Comparison of ENCODE assay signal across 9 cellular contexts in genomic region chr19:19619121-19619848, GRCh38. TPM values are rescaled to one million over a fixed set of nuclear protein-coding genes. Genes with fewer than 3 reads are reported as not detected.
DNase-seq lines count a peak whose midpoint lies in the region; ATAC-seq and TF ChIP-seq lines count a peak whose summit lies in the region.
"Had no signal": no experiment of that assay in that cellular context is flagged by ENCODE, and none has a peak within 500 bp of the region (broad histone marks: within the 10 kb centered on the region; RNA-seq: fewer than 3 reads in every experiment).

No MANE protein-coding gene starts in this region.

- no peaks in the 10 kb centered on the region for H3K9me3 ChIP-seq in mesodermal cell (ENCODE audit: control insufficient read depth, low read length)

- no peaks in the 10 kb centered on the region; the same call in 2 of the 3 replicates for H3K9me3 Mint-ChIP-seq in GM23338
- no peaks in the 10 kb centered on the region for H3K9me3 Mint-ChIP-seq in activated naive CD8-positive, alpha-beta T cell (ENCODE audit: low read depth)

- no peak overlapping the region for H2AFZ ChIP-seq in ACC112 (ENCODE audit: low read length, unreplicated experiment)
- H2AFZ ChIP-seq in GM23338 = no peak overlapping the region; the same call in 1 of the 2 replicates

- no peaks in the 10 kb centered on the region for H3K79me2 ChIP-seq in ACC112 (ENCODE audit: control insufficient read depth, insufficient read depth, low read length, unreplicated experiment)
- no peaks in the 10 kb centered on the region for H3K79me2 ChIP-seq in GM23338 (replicated peaks; ENCODE audit: insufficient read depth)

- H3K9me2 ChIP-seq in GM23338 (ENCODE audit: insufficient read depth) = no peaks in the 10 kb centered on the region

- H4K20me1 ChIP-seq in GM23338 (replicated peaks; ENCODE audit: insufficient read depth) = 0 out of 2 replicates have a peak, but pooled peaks cover 4% of the 10 kb centered on the region

- H3F3A ChIP-seq in GM23338 (replicated peaks; ENCODE audit: low read depth) = 0 out of 2 replicates have a peak, but pooled peaks cover 3% of the 10 kb centered on the region

- intact Hi-C loops in posterior cingulate gyrus (cut with DNase I) = no loop called here

- no peaks in the 10 kb centered on the region for H3K27me3 ChIP-seq in ACC112 (ENCODE audit: insufficient read depth, low read length)
- peaks cover 7% of the 10 kb centered on the region; the same call in 1 of the 2 replicates for H3K27me3 ChIP-seq in GM23338 (ENCODE audit: insufficient read depth)

- H3K36me3 ChIP-seq in ACC112 (ENCODE audit: insufficient read depth, low read length) = no peaks in the 10 kb centered on the region
- H3K36me3 ChIP-seq in GM23338 (ENCODE audit: insufficient read depth) = 0 out of 2 replicates have a peak, but pooled peaks cover 4% of the 10 kb centered on the region
- peaks cover 16% of the 10 kb centered on the region for H3K36me3 ChIP-seq in mesodermal cell (ENCODE audit: control insufficient read depth, insufficient read depth, low read length)

- peaks cover 18% of the 10 kb centered on the region for H3K36me3 Mint-ChIP-seq in GM23338 (ENCODE audit: low read depth)
- peaks cover 2% of the 10 kb centered on the region for H3K36me3 Mint-ChIP-seq in activated naive CD8-positive, alpha-beta T cell

- H3K4me3 Mint-ChIP-seq in GM23338 = peak overlapping the region; percentile 76
- peak overlapping the region; percentile 86 for H3K4me3 Mint-ChIP-seq in activated naive CD8-positive, alpha-beta T cell

- ATAC-seq in GM23338 = peak; percentile 6
- no peak for ATAC-seq in GM19351 (IDR thresholded peaks at IDR 0.05; ENCODE audit: unreplicated experiment)

- H3K27ac Mint-ChIP-seq in GM23338 = no peak overlapping the region
- H3K27ac Mint-ChIP-seq in activated naive CD8-positive, alpha-beta T cell = peak overlapping the region; percentile 43

- peaks cover 22% of the 10 kb centered on the region for H3K27me3 Mint-ChIP-seq in GM23338 (ENCODE audit: insufficient read depth, low read depth, poor library complexity)
- no peaks in the 10 kb centered on the region for H3K27me3 Mint-ChIP-seq in activated naive CD8-positive, alpha-beta T cell

- H3K4me2 ChIP-seq in GM23338 = peak overlapping the region; percentile 85

- no peak overlapping the region for H3K27ac ChIP-seq in ACC112 (ENCODE audit: low read depth, low read length)
- H3K27ac ChIP-seq in GM23338 (ENCODE audit: low read depth) = no peak overlapping the region
- no peak overlapping the region for H3K27ac ChIP-seq in mesodermal cell (ENCODE audit: low read depth, low read length, severe bottlenecking)
- H3K27ac ChIP-seq: VCaP had no signal

- H3K4me3 ChIP-seq in ACC112 (ENCODE audit: low read depth, low read length) (peak overlapping the region; percentile 93), GM23338 (peak overlapping the region; percentile 59), mesodermal cell (ENCODE audit: extremely low read depth, insufficient read depth, low read length, poor library complexity, severe bottlenecking) (peak overlapping the region; percentile 5)

- H3K4me1 ChIP-seq in ACC112 (ENCODE audit: control insufficient read depth, insufficient read depth, low read length, unreplicated experiment) (no peaks in the 10 kb centered on the region), GM23338 (ENCODE audit: insufficient read depth) (no peaks in the 10 kb centered on the region; the same call in 1 of the 2 replicates), mesodermal cell (ENCODE audit: control insufficient read depth, insufficient read depth, low read length, poor library complexity, severe bottlenecking) (peaks cover 2% of the 10 kb centered on the region)

- 88 to 95% methylated on average over 19 to 21 of the region's 22 CpGs for WGBS in mesodermal cell (ENCODE audit: insufficient coverage in 2 of 2), 2 experiments

- TF ChIP-seq CTCF in GM23338 (conservative IDR thresholded peaks at IDR 0.05; ENCODE audit: low read depth in 2 of 2) = no peak

- DNase-seq in GM23338 (ENCODE audit: low spot score) (peak; percentile 26), posterior cingulate gyrus (no peak), GM03348 (ENCODE audit: low spot score) (no peak), SIG-M5 treated with dmso at 0.1 percent for 504 hours (lab: John Stamatoyannopoulos, UW; ENCODE audit: unreplicated experiment) (no peak)

- H3K4me1 Mint-ChIP-seq in GM23338 = peaks cover 9% of the 10 kb centered on the region; the same call in 2 of the 3 replicates
- peaks cover 39% of the 10 kb centered on the region for H3K4me1 Mint-ChIP-seq in activated naive CD8-positive, alpha-beta T cell (ENCODE audit: low read depth)

TF ChIP-seq in GM23338, 12 proteins besides CTCF, POLR2A, EP300 and RAD21 (continues in another document):
- no peak for TF ChIP-seq NANOG (IDR thresholded peaks at IDR 0.05; ENCODE audit: borderline replicate concordance)
- TF ChIP-seq POLR2AphosphoS5 (IDR thresholded peaks at IDR 0.05; ENCODE audit: low read depth) = no peak
- TF ChIP-seq ZNF331 (CRISPR knock-in tag; IDR thresholded peaks at IDR 0.05; ENCODE audit: low read depth) = no peak
- no peak for TF ChIP-seq JUNB (IDR thresholded peaks at IDR 0.05; ENCODE audit: unreplicated experiment)
- TF ChIP-seq EZH2phosphoT487 (IDR thresholded peaks at IDR 0.05; ENCODE audit: unreplicated experiment) = no peak
- TF ChIP-seq STAT1 (IDR thresholded peaks at IDR 0.05; ENCODE audit: unreplicated experiment) = no peak
- no peak for TF ChIP-seq ZNF114 (CRISPR knock-in tag; IDR thresholded peaks at IDR 0.05)
- TF ChIP-seq CREB1 (CRISPR knock-in tag; IDR thresholded peaks at IDR 0.05; ENCODE audit: low read depth) = no peak
- TF ChIP-seq EZH2 (IDR thresholded peaks at IDR 0.05; ENCODE audit: low read depth, unreplicated experiment) = no peak
- TF ChIP-seq, protein P1, sequence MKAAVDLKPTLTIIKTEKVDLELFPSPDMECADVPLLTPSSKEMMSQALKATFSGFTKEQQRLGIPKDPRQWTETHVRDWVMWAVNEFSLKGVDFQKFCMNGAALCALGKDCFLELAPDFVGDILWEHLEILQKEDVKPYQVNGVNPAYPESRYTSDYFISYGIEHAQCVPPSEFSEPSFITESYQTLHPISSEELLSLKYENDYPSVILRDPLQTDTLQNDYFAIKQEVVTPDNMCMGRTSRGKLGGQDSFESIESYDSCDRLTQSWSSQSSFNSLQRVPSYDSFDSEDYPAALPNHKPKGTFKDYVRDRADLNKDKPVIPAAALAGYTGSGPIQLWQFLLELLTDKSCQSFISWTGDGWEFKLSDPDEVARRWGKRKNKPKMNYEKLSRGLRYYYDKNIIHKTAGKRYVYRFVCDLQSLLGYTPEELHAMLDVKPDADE (IDR thresholded peaks at IDR 0.05) = no peak
- no peak for TF ChIP-seq REST (IDR thresholded peaks at IDR 0.05; ENCODE audit: unreplicated experiment)

RNA-seq across cellular contexts. Expression of gene PBX4, which starts 0.8 kb away (rescaled TPM):
- total RNA-seq in GM23338 (2014; rRNA removed; shearing (Covaris generic)) = 1.5 and 2.6 TPM in 2 replicates
- polyA plus RNA-seq in GM23338 (2016; fragmentation: Nextera tagmentation; extraction: Ambion mirVana) = 4.1 and 5.3 TPM in 2 replicates
- 5.1 TPM for polyA plus RNA-seq in mesodermal cell (2013, experiment 1 of 2)
- polyA plus RNA-seq in mesodermal cell (2013, experiment 2 of 2) = 2.3 TPM

RNA-seq across cellular contexts. Expression of gene LPAR2, which starts 8.7 kb away (rescaled TPM):
- 49.5 and 63.1 TPM in 2 replicates for total RNA-seq in GM23338 (2014; rRNA removed; shearing (Covaris generic))
- polyA plus RNA-seq in GM23338 (2016; fragmentation: Nextera tagmentation; extraction: Ambion mirVana) = 35.8 and 39.4 TPM in 2 replicates
- 71.4 TPM for polyA plus RNA-seq in mesodermal cell (2013, experiment 1 of 2)
- 59.9 TPM for polyA plus RNA-seq in mesodermal cell (2013, experiment 2 of 2)

RNA-seq across cellular contexts. Expression of gene GMIP, which starts 24.2 kb away (rescaled TPM):
- total RNA-seq in GM23338 (2014; rRNA removed; shearing (Covaris generic)) = 19.8 and 22.1 TPM in 2 replicates
- polyA plus RNA-seq in GM23338 (2016; fragmentation: Nextera tagmentation; extraction: Ambion mirVana) = 5.1 and 6.2 TPM in 2 replicates
- polyA plus RNA-seq in mesodermal cell (2013, experiment 1 of 2) = 22.4 TPM
- 16.1 TPM for polyA plus RNA-seq in mesodermal cell (2013, experiment 2 of 2)

RNA-seq across cellular contexts. Expression of gene ATP13A1, which starts 44.2 kb away (rescaled TPM):
- total RNA-seq in GM23338 (2014; rRNA removed; shearing (Covaris generic)) = 109 and 307 TPM in 2 replicates
- 38.1 and 41.5 TPM in 2 replicates for polyA plus RNA-seq in GM23338 (2016; fragmentation: Nextera tagmentation; extraction: Ambion mirVana)
- 39.3 TPM for polyA plus RNA-seq in mesodermal cell (2013, experiment 1 of 2)
- 30.3 TPM for polyA plus RNA-seq in mesodermal cell (2013, experiment 2 of 2)

RNA-seq across cellular contexts. Expression of gene ZNF101, which starts 49.4 kb away (rescaled TPM):
- total RNA-seq in GM23338 (2014; rRNA removed; shearing (Covaris generic)) = 46.4 and 51.0 TPM in 2 replicates
- 47.9 and 52.9 TPM in 2 replicates for polyA plus RNA-seq in GM23338 (2016; fragmentation: Nextera tagmentation; extraction: Ambion mirVana)
- polyA plus RNA-seq in mesodermal cell (2013, experiment 1 of 2) = 9.4 TPM
- polyA plus RNA-seq in mesodermal cell (2013, experiment 2 of 2) = 9.0 TPM

Comparison
In these comparisons a context has a peak if more than half of its experiments do, and no peak if none do; other contexts are left out.
1. H3K4me3 ChIP-seq: peak in every context shown above with its lines; median percentile 93 in ACC112; 59 in GM23338; 5 in mesodermal cell.